In genomic region chr4:7777871-7778523, GRCh38 we compare ENCODE assay signal across 18 cellular contexts.
DNase-seq lines count a peak whose midpoint lies in the region; ATAC-seq and TF ChIP-seq lines count a peak whose summit lies in the region.
"Had no signal": no experiment of that assay in that cellular context is flagged by ENCODE, and none has a peak within 500 bp of the region (broad histone marks: within the 10 kb centered on the region; RNA-seq: fewer than 3 reads in every experiment).

No MANE protein-coding gene starts in this region.

- WGBS in IMR-90 (ENCODE audit: extremely low coverage in 2 of 2, insufficient read length in 1 of 2), 2 experiments = 100% methylated on average over 6 of the region's 10 CpGs; no CpG with 5 or more reads in 1 of the 2 experiments

- no peak overlapping the region for H2AK9ac ChIP-seq in IMR-90 (replicated peaks; ENCODE audit: low read depth, low read length, poor library complexity)

- H3K27ac ChIP-seq in IMR-90 (ENCODE audit: insufficient read depth, low read length) (peak overlapping the region; percentile 41; the same call in 1 of the 2 replicates), SJSA1 (no peak overlapping the region; the same call in 1 of the 2 replicates), fibroblast of lung (ENCODE audit: insufficient read depth, low read length) (peak overlapping the region; percentile 73), rectal smooth muscle tissue (ENCODE audit: low read depth, low read length) (peak overlapping the region; percentile 58), caudate nucleus (ENCODE audit: low read depth, low read length) (no peak overlapping the region)

- no peak overlapping the region for H2AK5ac ChIP-seq in IMR-90 (ENCODE audit: low read depth, low read length)

- H3K79me2 ChIP-seq in fibroblast of lung (ENCODE audit: control insufficient read depth, insufficient read depth, low read length) = peaks cover 2% of the 10 kb centered on the region

- CTCF ChIA-PET in IMR-90 (lab: Yijun Ruan, JAX) = interaction anchor here (0.6 to 0.9 kb wide), 3 partner anchors 8 to 720 kb away, joined by 3 to 4 read pairs (median 3); no protein-coding TSS in a partner anchor

- no TSS peak for BruUV-seq in IMR-90 (replicated peaks; lab: Mats Ljungman, UMichigan)

- H3K4me3 ChIP-seq in IMR-90 (ENCODE audit: insufficient read depth, low read depth, low read length) = no peak overlapping the region
- no peak overlapping the region; the same call in 1 of the 2 replicates for H3K4me3 ChIP-seq in SJSA1
- H3K4me3 ChIP-seq in fibroblast of lung (replicated peaks in 1 of 4; ENCODE audit: control extremely low read depth in 1 of 4, insufficient read depth in 1 of 4, low read depth in 3 of 4, low read length in 4 of 4) = peak overlapping the region in 1 of 4 experiments; percentile 50
- no peak overlapping the region for H3K4me3 ChIP-seq in rectal smooth muscle tissue (ENCODE audit: low read length)
- H3K4me3 ChIP-seq: right lobe of liver had no signal

- H3K18ac ChIP-seq in IMR-90 (ENCODE audit: low read depth, low read length) = no peak overlapping the region; the same call in 1 of the 2 replicates

- H3K9me3 ChIP-seq in IMR-90 (ENCODE audit: control insufficient read depth, insufficient read depth, low read length) (no peaks in the 10 kb centered on the region), SJSA1 (replicated peaks) (no peaks in the 10 kb centered on the region), fibroblast of lung (ENCODE audit: control insufficient read depth, insufficient read depth, low read depth, low read length) (no peaks in the 10 kb centered on the region)
- H3K9me3 ChIP-seq: right lobe of liver had no signal

- 0 out of 2 replicates have a peak overlapping the region, but pooled peaks have one; percentile 76 for H3K23ac ChIP-seq in IMR-90 (ENCODE audit: low read depth, low read length)

- H3K27me3 ChIP-seq in IMR-90 (ENCODE audit: control insufficient read depth, insufficient read depth, low read length) (no peaks in the 10 kb centered on the region), SJSA1 (replicated peaks) (no peaks in the 10 kb centered on the region), fibroblast of lung (ENCODE audit: control insufficient read depth, insufficient read depth, low read length) (no peaks in the 10 kb centered on the region), rectal smooth muscle tissue (ENCODE audit: control insufficient read depth, insufficient read depth, low read length) (no peaks in the 10 kb centered on the region)
- H3K27me3 ChIP-seq: right lobe of liver had no signal

- no peak for TF ChIP-seq POLR2A in IMR-90 (IDR thresholded peaks at IDR 0.05; ENCODE audit: low read depth, low read length)

- no peak overlapping the region; the same call in 2 of the 3 replicates for H2BK15ac ChIP-seq in IMR-90 (ENCODE audit: low read depth, low read length)

- no peak overlapping the region for H4K91ac ChIP-seq in IMR-90 (ENCODE audit: insufficient read depth, low read depth, low read length)

- peaks cover 6% of the 10 kb centered on the region; the same call in 1 of the 2 replicates for H3K9me1 ChIP-seq in IMR-90 (ENCODE audit: insufficient read depth, low read length)

- peak overlapping the region; percentile 68 to 83; a peak in 2 of 4 replicates for H4K8ac ChIP-seq in IMR-90 (ENCODE audit: low read depth in 2 of 2, low read length in 2 of 2)

- peaks cover 36 to 82% of the 10 kb centered on the region in 2 experiments for H3K79me1 ChIP-seq in IMR-90 (ENCODE audit: low read depth in 1 of 2, low read length in 2 of 2)

- H3K4me2 ChIP-seq in IMR-90 (ENCODE audit: low read depth, low read length) (no peak overlapping the region; the same call in 1 of the 2 replicates), fibroblast of lung (ENCODE audit: extremely low read depth, insufficient read depth, low read length) (peak overlapping the region; percentile 97)

- H3K14ac ChIP-seq in IMR-90 (replicated peaks; ENCODE audit: low read depth, low read length) = no peak overlapping the region

- no peak overlapping the region for H2BK5ac ChIP-seq in IMR-90 (ENCODE audit: low read depth, low read length, poor library complexity, severe bottlenecking)

- ATAC-seq in IMR-90 (ENCODE audit: low read depth) = no peak
- ATAC-seq in HG02981 (IDR thresholded peaks at IDR 0.05; ENCODE audit: unreplicated experiment) = no peak
- no peak for ATAC-seq in GM19455 (IDR thresholded peaks at IDR 0.05; ENCODE audit: unreplicated experiment)
- ATAC-seq: Right ventricle myocardium inferior, T-cell had no signal

- H3K36me3 ChIP-seq in IMR-90 (ENCODE audit: control insufficient read depth, insufficient read depth, low read length) (peaks cover 63% of the 10 kb centered on the region), SJSA1 (peaks cover 95% of the 10 kb centered on the region), fibroblast of lung (ENCODE audit: control insufficient read depth, insufficient read depth, low read length) (peaks cover 24% of the 10 kb centered on the region), rectal smooth muscle tissue (ENCODE audit: control insufficient read depth, insufficient read depth, low read length) (peaks cover 5% of the 10 kb centered on the region)
- H3K36me3 ChIP-seq: right lobe of liver had no signal

- H2BK120ac ChIP-seq in IMR-90 (ENCODE audit: low read depth, low read length) = no peak overlapping the region

- no peak overlapping the region for H2BK20ac ChIP-seq in IMR-90 (ENCODE audit: low read depth, low read length)

- H3K9ac ChIP-seq in IMR-90 (ENCODE audit: low read depth, low read length) = no peak overlapping the region
- H3K9ac ChIP-seq in fibroblast of lung (ENCODE audit: insufficient read depth, low read length) = no peak overlapping the region
- H3K9ac ChIP-seq in rectal smooth muscle tissue (ENCODE audit: low read length) = no peak overlapping the region

- TF ChIP-seq RAD21 in IMR-90 (IDR thresholded peaks at IDR 0.05; ENCODE audit: low read length) = no peak

- H3K4me1 ChIP-seq in IMR-90 (ENCODE audit: control insufficient read depth, insufficient read depth, low read length) (peaks cover 22% of the 10 kb centered on the region), SJSA1 (replicated peaks) (peaks cover 17% of the 10 kb centered on the region), fibroblast of lung (ENCODE audit: control insufficient read depth, extremely low read depth, insufficient read depth, low read length) (peaks cover 26% of the 10 kb centered on the region), rectal smooth muscle tissue (ENCODE audit: control insufficient read depth, insufficient read depth, low read length) (peaks cover 16% of the 10 kb centered on the region)
- H3K4me1 ChIP-seq: right lobe of liver had no signal

- H4K5ac ChIP-seq in IMR-90 (ENCODE audit: low read depth, low read length) = no peak overlapping the region

- dilution Hi-C loops in IMR-90 (cut with HindIII; ENCODE audit: low sequenced_read_pairs, unreplicated experiment) = no loop called here

- TF ChIP-seq CTCF in IMR-90 (conservative IDR thresholded peaks at IDR 0.05; ENCODE audit: low read depth, low read length) = no peak
- no peak for TF ChIP-seq CTCF in fibroblast of lung (conservative IDR thresholded peaks at IDR 0.05 in 1 of 2, IDR thresholded peaks at IDR 0.05 in 1 of 2; ENCODE audit: low read depth in 1 of 2, low read length in 2 of 2)

- intact Hi-C loops in IMR-90 (cut with micrococcal nuclease) = no loop called here

- in situ Hi-C loops in IMR-90 (cut with MboI; ENCODE audit: low sequenced_read_pairs) = no loop called here

- H3K56ac ChIP-seq in IMR-90 (ENCODE audit: extremely low read depth, insufficient read depth, low read length) = no peak overlapping the region

- DNase-seq in IMR-90 (no peak), SJSA1 (ENCODE audit: low read depth in 1 of 2, low spot score in 2 of 2) (peak; percentile 21 to 46), fibroblast of lung (ENCODE audit: low read depth in 2 of 2) (no peak), caudate nucleus (lab: John Stamatoyannopoulos, UW) (no peak), epidermal melanocyte (ENCODE audit: insufficient read length, low spot score) (no peak)
- DNase-seq: activated naive CD4-positive, alpha-beta T cell treated with anti-CD3 and anti-CD28 coated beads, Interleukin-2, amount 10 ng/mL, durations not matched to agents 7 days and 5 days; COR-L47; erythroblast; NCI-H1417; NCI-H2107; NCI-H524; stimulated activated CD4-positive, alpha-beta T cell treated with anti-CD3 and anti-CD28 coated beads, Interleukin-2, amount 100 ng/mL, for 24 hours; T-cell had no signal

- POLR2A ChIA-PET in IMR-90 (lab: Charles Lee; ENCODE audit: unreplicated experiment) = no interaction called here

- H4K20me1 ChIP-seq in IMR-90 (ENCODE audit: insufficient read depth, low read length) (peaks cover 42% of the 10 kb centered on the region), fibroblast of lung (ENCODE audit: control insufficient read depth, extremely low read depth, insufficient read depth, low read length) (no peaks in the 10 kb centered on the region)

- H2AFZ ChIP-seq in IMR-90 (replicated peaks; ENCODE audit: low read length, poor library complexity) (no peak overlapping the region), fibroblast of lung (ENCODE audit: low read length) (no peak overlapping the region)

- H3K4ac ChIP-seq in IMR-90 (ENCODE audit: low read depth, low read length) = peak overlapping the region; percentile 63; the same call in 1 of the 2 replicates

TF ChIP-seq in IMR-90, 13 proteins besides CTCF, POLR2A, EP300 and RAD21:
- TF ChIP-seq MXI1 (IDR thresholded peaks at IDR 0.05; ENCODE audit: borderline replicate concordance, low read depth, low read length) = no peak
- no peak for TF ChIP-seq FOS (IDR thresholded peaks at IDR 0.05; ENCODE audit: low read depth, low read length)
- TF ChIP-seq RFX5 (IDR thresholded peaks at IDR 0.05; ENCODE audit: low read depth, low read length) = no peak
- TF ChIP-seq SMC3 (IDR thresholded peaks at IDR 0.05; ENCODE audit: low read depth, low read length) = no peak
- TF ChIP-seq BHLHE40 (IDR thresholded peaks at IDR 0.05; ENCODE audit: low read depth, low read length) = no peak
- no peak for TF ChIP-seq MAFK (IDR thresholded peaks at IDR 0.05; ENCODE audit: low read depth, low read length)
- TF ChIP-seq MAZ (IDR thresholded peaks at IDR 0.05; ENCODE audit: borderline replicate concordance, low read depth, low read length) = no peak
- TF ChIP-seq CHD1 (IDR thresholded peaks at IDR 0.05; ENCODE audit: low read depth, low read length) = no peak
- no peak for TF ChIP-seq ELK1 (IDR thresholded peaks at IDR 0.05; ENCODE audit: borderline replicate concordance, low read depth, low read length)
- no peak for TF ChIP-seq RCOR1 (IDR thresholded peaks at IDR 0.05; ENCODE audit: insufficient replicate concordance, low read length)
TF ChIP-seq in IMR-90: peak in this region for 0.

Comparison
In these comparisons a context has a peak if more than half of its experiments do, and no peak if none do; other contexts are left out.
1. DNase-seq: peak in SJSA1 (2 of 2); none in IMR-90 (single experiment), fibroblast of lung (0 of 2), caudate nucleus (0 of 61) and epidermal melanocyte (single experiment).
2. H3K27ac ChIP-seq: peak in IMR-90 (single experiment), fibroblast of lung (single experiment) and rectal smooth muscle tissue (single experiment); none in SJSA1 (single experiment) and caudate nucleus (single experiment).